ENCODE assay signal across 28 cellular contexts in the genomic region with DNA sequence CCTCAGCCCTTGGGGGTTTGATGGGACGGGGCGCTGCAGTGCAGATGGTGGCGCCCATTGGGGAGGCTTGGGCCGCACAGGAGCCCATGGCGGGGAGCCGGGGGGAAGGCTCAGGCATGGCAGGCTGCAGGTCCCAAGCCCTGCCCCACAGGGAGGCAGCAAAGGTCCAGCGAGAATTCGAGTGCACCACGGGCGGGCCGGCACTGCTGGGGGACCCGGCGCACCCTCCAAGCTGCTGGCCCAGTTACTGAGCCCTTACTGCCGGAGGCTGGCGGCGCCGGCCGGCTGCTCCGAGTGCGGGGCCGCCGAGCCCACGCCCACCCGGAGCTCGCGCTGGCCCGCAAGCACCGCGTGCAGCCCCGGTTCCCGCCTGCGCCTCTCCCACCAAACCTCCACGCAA. TPM values are rescaled to one million over a fixed set of nuclear protein-coding genes. Genes with fewer than 3 reads are reported as not detected.
DNase-seq lines count a peak whose midpoint lies in the region; ATAC-seq and TF ChIP-seq lines count a peak whose summit lies in the region.
"Had no signal": no experiment of that assay in that cellular context is flagged by ENCODE, and none has a peak within 500 bp of the region (broad histone marks: within the 10 kb centered on the region; RNA-seq: fewer than 3 reads in every experiment).

No MANE protein-coding gene starts in this region.

- H2AFZ ChIP-seq in GM23338 (no peak overlapping the region), H9 (ENCODE audit: low read length) (no peak overlapping the region), neuronal stem cell (ENCODE audit: low read length) (no peak overlapping the region)

- H3K27me3 Mint-ChIP-seq in GM23338 (ENCODE audit: insufficient read depth, low read depth, poor library complexity) (no peaks in the 10 kb centered on the region), H9 (ENCODE audit: low read depth) (no peaks in the 10 kb centered on the region)

- H3K4me2 ChIP-seq in GM23338, result no peak overlapping the region
- H3K4me2 ChIP-seq in H9 (ENCODE audit: insufficient read depth, insufficient read length, low read length), result no peak overlapping the region
- H3K4me2 ChIP-seq in neuronal stem cell (ENCODE audit: insufficient read depth, low read length, poor library complexity, severe bottlenecking), result no peak overlapping the region
- H3K4me2 ChIP-seq: BLaER1 had no signal

- no peak overlapping the region for H2BK15ac ChIP-seq in H9 (ENCODE audit: low read depth, low read length)
- no peak overlapping the region for H2BK15ac ChIP-seq in neuronal stem cell (ENCODE audit: low read length)

- no peak overlapping the region for H4K91ac ChIP-seq in H9 (ENCODE audit: insufficient read length, low read depth, low read length)
- no peak overlapping the region for H4K91ac ChIP-seq in neuronal stem cell (ENCODE audit: low read depth, low read length, poor library complexity)

- H3K9me3 ChIP-seq in H9 (ENCODE audit: control insufficient read depth, low read depth, low read length) (no peaks in the 10 kb centered on the region), neuronal stem cell (replicated peaks in 1 of 2; ENCODE audit: control insufficient read depth in 2 of 2, insufficient read depth in 1 of 2, low read depth in 1 of 2, low read length in 2 of 2) (no peaks in the 10 kb centered on the region)
- H3K9me3 ChIP-seq: BE2C had no signal

- TF ChIP-seq CTCF in GM23338 (conservative IDR thresholded peaks at IDR 0.05; ENCODE audit: low read depth in 2 of 2), result peak in 1 of 2 experiments; percentile 32; a peak in 2 of 4 replicates
- no peak for TF ChIP-seq CTCF in H9 (conservative IDR thresholded peaks at IDR 0.05)

- H3K27me3 ChIP-seq in GM23338 (ENCODE audit: insufficient read depth) (no peaks in the 10 kb centered on the region), H9 (ENCODE audit: insufficient read depth, low read length) (no peaks in the 10 kb centered on the region), neuronal stem cell (ENCODE audit: control insufficient read depth in 3 of 3, insufficient read depth in 3 of 3, low read depth in 1 of 3, low read length in 3 of 3) (peaks cover 0 to 5% (median 0%) of the 10 kb centered on the region in 3 experiments)
- H3K27me3 ChIP-seq: BLaER1 had no signal

- H3K14ac ChIP-seq in H9 (ENCODE audit: insufficient read depth, low read length), result no peak overlapping the region
- H3K14ac ChIP-seq in neuronal stem cell (ENCODE audit: low read length), result peak overlapping the region; percentile 71

- no peak overlapping the region for H3K27ac ChIP-seq in GM23338 (ENCODE audit: low read depth)
- no peak overlapping the region for H3K27ac ChIP-seq in H9 (ENCODE audit: insufficient read length, low read depth, low read length)
- H3K27ac ChIP-seq in neuronal stem cell (replicated peaks; ENCODE audit: low read length), result no peak overlapping the region
- H3K27ac ChIP-seq: BLaER1 had no signal

- no peaks in the 10 kb centered on the region for H3K9me2 ChIP-seq in GM23338 (ENCODE audit: insufficient read depth)

- H2BK12ac ChIP-seq in H9 (ENCODE audit: insufficient read length, low read depth, low read length), result no peak overlapping the region
- H2BK12ac ChIP-seq in neuronal stem cell (ENCODE audit: low read length), result no peak overlapping the region

- H3K79me2 ChIP-seq in GM23338 (replicated peaks; ENCODE audit: insufficient read depth), result no peaks in the 10 kb centered on the region
- H3K79me2 ChIP-seq in H9 (ENCODE audit: insufficient read depth, low read length), result no peaks in the 10 kb centered on the region

- H3K36me3 Mint-ChIP-seq in GM23338 (ENCODE audit: low read depth), result no peaks in the 10 kb centered on the region
- no peaks in the 10 kb centered on the region; a peak in 1 of 7 replicates for H3K36me3 Mint-ChIP-seq in H9 (ENCODE audit: insufficient read depth in 1 of 3, low read depth in 3 of 3)
- H3K36me3 Mint-ChIP-seq: CD14-positive monocyte; CD4-positive, alpha-beta memory T cell; CD4-positive, CD25-positive, alpha-beta regulatory T cell; CD8-positive, alpha-beta memory T cell had no signal

- H3K9me3 Mint-ChIP-seq in GM23338 (peaks cover 3% of the 10 kb centered on the region; the same call in 1 of the 3 replicates), H9 (no peaks in the 10 kb centered on the region)
- H3K9me3 Mint-ChIP-seq: CD4-positive, alpha-beta memory T cell; CD4-positive, CD25-positive, alpha-beta regulatory T cell; CD8-positive, alpha-beta memory T cell had no signal

- H3K4me3 ChIP-seq in GM23338, result no peak overlapping the region
- no peak overlapping the region for H3K4me3 ChIP-seq in neuronal stem cell (ENCODE audit: low read length in 2 of 2)
- H3K4me3 ChIP-seq: BLaER1, GM12878 had no signal

- intact Hi-C loops in head of caudate nucleus (cut with DNase I), result no loop called here

- H3K4me1 ChIP-seq in GM23338 (ENCODE audit: insufficient read depth) (no peaks in the 10 kb centered on the region), H9 (ENCODE audit: insufficient read depth, low read length) (no peaks in the 10 kb centered on the region), neuronal stem cell (ENCODE audit: control insufficient read depth in 2 of 2, insufficient read depth in 1 of 2, low read depth in 1 of 2, low read length in 2 of 2) (peaks cover 2 to 3% of the 10 kb centered on the region in 2 donors)
- H3K4me1 ChIP-seq: BE2C, BLaER1 had no signal

- no peaks in the 10 kb centered on the region for H3K36me3 ChIP-seq in GM23338 (ENCODE audit: insufficient read depth)
- H3K36me3 ChIP-seq in neuronal stem cell (replicated peaks in 1 of 2; ENCODE audit: control insufficient read depth in 2 of 2, insufficient read depth in 2 of 2, low read length in 2 of 2), result no peaks in the 10 kb centered on the region
- H3K36me3 ChIP-seq: BE2C, BLaER1 had no signal

- no CpG with 5 or more reads among the region's 33 CpGs for WGBS in H9 (ENCODE audit: extremely low coverage, insufficient read length, low lambda C conversion rate)
- WGBS in neuronal stem cell (ENCODE audit: extremely low coverage in 2 of 2, insufficient read length in 2 of 2, insufficient replicate concordance in 1 of 2), 2 donors, result no CpG with 5 or more reads among the region's 33 CpGs

- H3K27ac Mint-ChIP-seq in GM23338, result no peak overlapping the region
- no peak overlapping the region for H3K27ac Mint-ChIP-seq in H9
- H3K27ac Mint-ChIP-seq: CD4-positive, alpha-beta memory T cell; CD4-positive, CD25-positive, alpha-beta regulatory T cell; CD8-positive, alpha-beta memory T cell had no signal

- H3K18ac ChIP-seq in H9 (ENCODE audit: insufficient read length, low read depth, low read length), result no peak overlapping the region
- peak overlapping the region; percentile 57 for H3K18ac ChIP-seq in neuronal stem cell (ENCODE audit: low read length)

- H4K5ac ChIP-seq in H9 (ENCODE audit: insufficient read length, low read depth, low read length), result no peak overlapping the region

- H3K9ac ChIP-seq in H9 (ENCODE audit: extremely low read depth, insufficient read length, low read length), result no peak overlapping the region
- H3K9ac ChIP-seq in neuronal stem cell (ENCODE audit: low read depth, low read length, poor library complexity), result no peak overlapping the region
- H3K9ac ChIP-seq: BLaER1 had no signal

- no peak overlapping the region for H2BK5ac ChIP-seq in H9 (ENCODE audit: insufficient read length, low read length)
- H2BK5ac ChIP-seq in neuronal stem cell (ENCODE audit: low read length), result no peak overlapping the region

- H3K23ac ChIP-seq in H9 (ENCODE audit: insufficient read length, low read depth, low read length) (no peak overlapping the region), neuronal stem cell (ENCODE audit: low read depth, low read length, poor library complexity) (no peak overlapping the region)

- H4K8ac ChIP-seq in H9 (replicated peaks; ENCODE audit: insufficient read length, low read depth, low read length) (no peak overlapping the region), neuronal stem cell (ENCODE audit: low read depth, low read length) (no peak overlapping the region)

- H3K23me2 ChIP-seq in H9 (ENCODE audit: insufficient read length, low read depth, low read length, poor library complexity, severe bottlenecking), result no peaks in the 10 kb centered on the region

- H4K20me1 ChIP-seq in GM23338 (replicated peaks; ENCODE audit: insufficient read depth) (no peaks in the 10 kb centered on the region), H9 (ENCODE audit: control insufficient read depth, insufficient read depth, insufficient read length) (no peaks in the 10 kb centered on the region)
- H4K20me1 ChIP-seq: BLaER1 had no signal

- no peaks in the 10 kb centered on the region for H3F3A ChIP-seq in GM23338 (replicated peaks; ENCODE audit: low read depth)

- H2BK120ac ChIP-seq in H9 (ENCODE audit: low read depth, low read length, poor library complexity, severe bottlenecking) (no peak overlapping the region), neuronal stem cell (ENCODE audit: low read depth, low read length) (no peak overlapping the region)

- H2BK20ac ChIP-seq in H9 (ENCODE audit: low read depth, low read length, poor library complexity, severe bottlenecking), result no peak overlapping the region

- H2AK5ac ChIP-seq in H9 (ENCODE audit: insufficient read length, low read length), result no peak overlapping the region
- H2AK5ac ChIP-seq in neuronal stem cell (ENCODE audit: low read depth, low read length), result no peak overlapping the region

- ATAC-seq in GM23338, result peak; percentile 55
- no peak for ATAC-seq in HG03108 (IDR thresholded peaks at IDR 0.05; ENCODE audit: unreplicated experiment)
- ATAC-seq: GM12878 had no signal

- H3K79me1 ChIP-seq in H9 (ENCODE audit: insufficient read depth, low read depth, low read length, poor library complexity, severe bottlenecking), result no peaks in the 10 kb centered on the region
- no peaks in the 10 kb centered on the region for H3K79me1 ChIP-seq in neuronal stem cell (ENCODE audit: low read depth, low read length)

- no peak overlapping the region for H3K56ac ChIP-seq in H9 (ENCODE audit: insufficient read length, low read depth, low read length)

- H3K4me3 Mint-ChIP-seq in GM23338, result no peak overlapping the region
- no peak overlapping the region for H3K4me3 Mint-ChIP-seq in H9
- H3K4me3 Mint-ChIP-seq: CD14-positive monocyte; CD4-positive, alpha-beta memory T cell; CD4-positive, CD25-positive, alpha-beta regulatory T cell; CD8-positive, alpha-beta memory T cell had no signal

- H3K4ac ChIP-seq in H9 (ENCODE audit: low read depth, low read length) (no peak overlapping the region), neuronal stem cell (ENCODE audit: low read length) (no peak overlapping the region)

- H3K4me1 Mint-ChIP-seq in GM23338 (no peaks in the 10 kb centered on the region), H9 (0 out of 4 replicates have a peak, but pooled peaks cover 0 to 4% of the 10 kb centered on the region in 2 experiments)
- H3K4me1 Mint-ChIP-seq: CD14-positive monocyte; CD4-positive, alpha-beta memory T cell; CD4-positive, CD25-positive, alpha-beta regulatory T cell had no signal

- H3T11ph ChIP-seq in H9 (ENCODE audit: low read length), result no peak overlapping the region

- DNase-seq in GM23338 (ENCODE audit: low spot score) (peak; percentile 27), H9 (peak; percentile 32), neuronal stem cell (ENCODE audit: low spot score) (no peak), NCI-H1417 treated with DMSO at 0.1 percent for 48 hours (lab: John Stamatoyannopoulos, UW) (no peak), head of caudate nucleus (no peak)
- DNase-seq: 8988T; ACHN; BE2C; C1 segment of cervical spinal cord; CD4-positive, alpha-beta memory T cell; CD4-positive, CD25-positive, alpha-beta regulatory T cell; CD8-positive, alpha-beta memory T cell; COR-L47; DMS 273 treated with DMSO at 0.1 percent for 48 hours; DMS153; DMS53; DMS79; DND-41; EL; GDM1 had no signal

RNA-seq across cellular contexts. Expression of a gene that starts 34.1 kb away (rescaled TPM):
- total RNA-seq in GM23338 (2014; rRNA removed; shearing (Covaris generic)), result 20.7 and 21.4 TPM in 2 replicates
- 6.0 and 6.1 TPM in 2 replicates for polyA plus RNA-seq in GM23338 (2016; fragmentation: Nextera tagmentation; extraction: Ambion mirVana)
- total RNA-seq in H9 (2021), result 10.7 and 14.8 TPM in 2 replicates
- 8.4 TPM for polyA plus RNA-seq in neuronal stem cell (2013, experiment 1 of 2)
- polyA plus RNA-seq in neuronal stem cell (2013, experiment 2 of 2), result 9.1 TPM

RNA-seq across cellular contexts. Expression of a gene that starts 39.2 kb away (rescaled TPM):
- total RNA-seq in GM23338 (2014; rRNA removed; shearing (Covaris generic)), result not detected in 2 replicates
- polyA plus RNA-seq in GM23338 (2016; fragmentation: Nextera tagmentation; extraction: Ambion mirVana), result not detected in 2 replicates
- not detected in 2 replicates for total RNA-seq in H9 (2021)
- not detected for polyA plus RNA-seq in neuronal stem cell (2013, experiment 1 of 2)
- polyA plus RNA-seq in neuronal stem cell (2013, experiment 2 of 2), result not detected
- total RNA-seq: A673; CD4-positive, alpha-beta memory T cell; CD4-positive, CD25-positive, alpha-beta regulatory T cell; CD8-positive, alpha-beta memory T cell; Daoy; G401; GM12878 had no signal
- polyA plus RNA-seq: AG04450; CD4-positive, alpha-beta memory T cell; CD4-positive, CD25-positive, alpha-beta regulatory T cell; CD8-positive, alpha-beta memory T cell; GM12878 had no signal

Comparison
In these comparisons a context has a peak if more than half of its experiments do, and no peak if none do; other contexts are left out.
1. DNase-seq: peak in GM23338 (single experiment) and H9 (single experiment); none in neuronal stem cell (single experiment), NCI-H1417 treated with DMSO at 0.1 percent for 48 hours (single experiment) and head of caudate nucleus (0 of 42).